ENCODE assay signal across 17 cellular contexts in genomic region chr2:55965966-55966365, GRCh38. TPM values are rescaled to one million over a fixed set of nuclear protein-coding genes. Genes with fewer than 3 reads are reported as not detected.
DNase-seq lines count a peak whose midpoint lies in the region; ATAC-seq and TF ChIP-seq lines count a peak whose summit lies in the region.
"Had no signal": no experiment of that assay in that cellular context is flagged by ENCODE, and none has a peak within 500 bp of the region (broad histone marks: within the 10 kb centered on the region; RNA-seq: fewer than 3 reads in every experiment).

No MANE protein-coding gene starts in this region.

- no peak overlapping the region for H3K4ac ChIP-seq in mesendoderm (ENCODE audit: low read depth, low read length)
- H3K4ac ChIP-seq in H9 (ENCODE audit: low read depth, low read length), result no peak overlapping the region

- H3K4me1 Mint-ChIP-seq in H9, result no peaks in the 10 kb centered on the region
- H3K4me1 Mint-ChIP-seq: CD14-positive monocyte; naive thymus-derived CD4-positive, alpha-beta T cell had no signal

- no peak overlapping the region for H3K4me2 ChIP-seq in mesendoderm (ENCODE audit: low read length)
- no peak overlapping the region for H3K4me2 ChIP-seq in H9 (ENCODE audit: insufficient read depth, insufficient read length, low read length)

- H3T11ph ChIP-seq in H9 (ENCODE audit: low read length), result no peak overlapping the region

- no peak overlapping the region for H2BK12ac ChIP-seq in H9 (ENCODE audit: insufficient read length, low read depth, low read length)

- H2BK5ac ChIP-seq in mesendoderm (ENCODE audit: low read length) (no peak overlapping the region), H9 (ENCODE audit: insufficient read length, low read length) (no peak overlapping the region)

- H3K9ac ChIP-seq in adipocyte (ENCODE audit: low read length), result peak overlapping the region; percentile 66
- H3K9ac ChIP-seq in mesendoderm (ENCODE audit: low read length), result no peak overlapping the region
- H3K9ac ChIP-seq in H9 (ENCODE audit: extremely low read depth, insufficient read length, low read length), result no peak overlapping the region

- no peak overlapping the region for H3K27ac ChIP-seq in mesendoderm (ENCODE audit: low read depth, low read length)
- H3K27ac ChIP-seq in tibial artery, result peak overlapping the region; percentile 63 to 71
- no peak overlapping the region for H3K27ac ChIP-seq in H9 (ENCODE audit: insufficient read length, low read depth, low read length)
- H3K27ac ChIP-seq: epithelial cell of prostate, SK-N-MC had no signal

- peaks cover 7% of the 10 kb centered on the region for H3K27me3 Mint-ChIP-seq in H9 (ENCODE audit: low read depth)

- H3K27me3 ChIP-seq in adipocyte (replicated peaks; ENCODE audit: control insufficient read depth, insufficient read depth, low read length) (no peaks in the 10 kb centered on the region), mesendoderm (ENCODE audit: insufficient read depth, low read length, poor library complexity) (no peaks in the 10 kb centered on the region), tibial artery (no peaks in the 10 kb centered on the region), H9 (ENCODE audit: insufficient read depth, low read length) (no peaks in the 10 kb centered on the region)

- H2BK120ac ChIP-seq in mesendoderm (ENCODE audit: low read depth, low read length) (no peak overlapping the region), H9 (ENCODE audit: low read depth, low read length, poor library complexity, severe bottlenecking) (no peak overlapping the region)

- H3K27ac Mint-ChIP-seq in H9, result no peak overlapping the region
- H3K27ac Mint-ChIP-seq: activated naive CD8-positive, alpha-beta T cell; CD14-positive monocyte; naive thymus-derived CD4-positive, alpha-beta T cell had no signal

- H3K4me3 ChIP-seq in adipocyte (ENCODE audit: low read length) (peak overlapping the region; percentile 51), fibroblast of pulmonary artery (replicated peaks; ENCODE audit: low read depth, low read length) (no peak overlapping the region), mesendoderm (ENCODE audit: low read length) (no peak overlapping the region), tibial artery (no peak overlapping the region)
- H3K4me3 ChIP-seq: SK-N-MC had no signal

- no peak for ATAC-seq in HG03521 (IDR thresholded peaks at IDR 0.05; ENCODE audit: unreplicated experiment)

- H3K36me3 Mint-ChIP-seq in H9 (ENCODE audit: insufficient read depth in 1 of 3, low read depth in 3 of 3), result no peaks in the 10 kb centered on the region; a peak in 1 of 7 replicates
- H3K36me3 Mint-ChIP-seq: activated naive CD8-positive, alpha-beta T cell; CD14-positive monocyte; naive thymus-derived CD4-positive, alpha-beta T cell had no signal

- H4K5ac ChIP-seq in mesendoderm (ENCODE audit: low read length) (no peak overlapping the region), H9 (ENCODE audit: insufficient read length, low read depth, low read length) (no peak overlapping the region)

- H3K79me2 ChIP-seq in mesendoderm (ENCODE audit: control insufficient read depth, insufficient read depth, low read length) (no peaks in the 10 kb centered on the region), H9 (ENCODE audit: insufficient read depth, low read length) (no peaks in the 10 kb centered on the region)

- H3K4me1 ChIP-seq in adipocyte (ENCODE audit: control insufficient read depth, insufficient read depth, low read length), result peaks cover 24% of the 10 kb centered on the region
- H3K4me1 ChIP-seq in mesendoderm (ENCODE audit: control insufficient read depth, low read depth, low read length), result no peaks in the 10 kb centered on the region
- peaks cover 0 to 21% (median 10%) of the 10 kb centered on the region in 4 donors for H3K4me1 ChIP-seq in tibial artery
- no peaks in the 10 kb centered on the region for H3K4me1 ChIP-seq in H9 (ENCODE audit: insufficient read depth, low read length)

- H2AK5ac ChIP-seq in mesendoderm (ENCODE audit: low read length), result no peak overlapping the region
- H2AK5ac ChIP-seq in H9 (ENCODE audit: insufficient read length, low read length), result no peak overlapping the region

- no peak overlapping the region for H4K8ac ChIP-seq in mesendoderm (ENCODE audit: low read depth, low read length)
- no peak overlapping the region for H4K8ac ChIP-seq in H9 (replicated peaks; ENCODE audit: insufficient read length, low read depth, low read length)

- no peak overlapping the region for H3K14ac ChIP-seq in H9 (ENCODE audit: insufficient read depth, low read length)

- no peak overlapping the region for H4K91ac ChIP-seq in H9 (ENCODE audit: insufficient read length, low read depth, low read length)

- H3K4me3 Mint-ChIP-seq in H9, result no peak overlapping the region
- H3K4me3 Mint-ChIP-seq: activated naive CD8-positive, alpha-beta T cell; CD14-positive monocyte; naive thymus-derived CD4-positive, alpha-beta T cell had no signal

- H3K18ac ChIP-seq in mesendoderm (ENCODE audit: low read length) (no peak overlapping the region), H9 (ENCODE audit: insufficient read length, low read depth, low read length) (no peak overlapping the region)

- H3K23ac ChIP-seq in mesendoderm (ENCODE audit: low read length) (no peak overlapping the region), H9 (ENCODE audit: insufficient read length, low read depth, low read length) (no peak overlapping the region)

- H3K56ac ChIP-seq in mesendoderm (ENCODE audit: low read length) (no peak overlapping the region), H9 (ENCODE audit: insufficient read length, low read depth, low read length) (no peak overlapping the region)

- no peaks in the 10 kb centered on the region for H4K20me1 ChIP-seq in H9 (ENCODE audit: control insufficient read depth, insufficient read depth, insufficient read length)

- peaks cover 2% of the 10 kb centered on the region for H3K9me3 ChIP-seq in adipocyte (ENCODE audit: control insufficient read depth, low read length)
- no peaks in the 10 kb centered on the region for H3K9me3 ChIP-seq in tibial artery
- H3K9me3 ChIP-seq in H9 (ENCODE audit: control insufficient read depth, low read depth, low read length), result no peaks in the 10 kb centered on the region

- no peaks in the 10 kb centered on the region for H3K23me2 ChIP-seq in H9 (ENCODE audit: insufficient read length, low read depth, low read length, poor library complexity, severe bottlenecking)

- no peak overlapping the region for H2BK20ac ChIP-seq in H9 (ENCODE audit: low read depth, low read length, poor library complexity, severe bottlenecking)

- H2BK15ac ChIP-seq in mesendoderm (replicated peaks; ENCODE audit: low read depth), result no peak overlapping the region
- H2BK15ac ChIP-seq in H9 (ENCODE audit: low read depth, low read length), result no peak overlapping the region

- TF ChIP-seq CTCF in fibroblast of pulmonary artery (IDR thresholded peaks at IDR 0.05; ENCODE audit: low read length, missing control alignments) (no peak), tibial artery (IDR thresholded peaks at IDR 0.05) (no peak), H9 (conservative IDR thresholded peaks at IDR 0.05) (no peak)

- intact Hi-C loops in tibial artery (cut with DNase I; ENCODE audit: low total_unique reads), result no loop called here

- no peak overlapping the region for H2AFZ ChIP-seq in H9 (ENCODE audit: low read length)

- H3K36me3 ChIP-seq in adipocyte (ENCODE audit: control insufficient read depth, insufficient read depth, low read length, severe bottlenecking) (no peaks in the 10 kb centered on the region), mesendoderm (ENCODE audit: control insufficient read depth, insufficient read depth, low read length) (no peaks in the 10 kb centered on the region), tibial artery (no peaks in the 10 kb centered on the region)

- 100% methylated on average over 1 of the region's 3 CpGs for WGBS in mesendoderm (ENCODE audit: extremely low coverage, insufficient coverage, low lambda C conversion rate)
- no CpG with 5 or more reads among the region's 3 CpGs for WGBS in H9 (ENCODE audit: extremely low coverage, insufficient read length, low lambda C conversion rate)

- DNase-seq in adipocyte (ENCODE audit: low read depth) (no peak), fibroblast of pulmonary artery (ENCODE audit: low read depth) (peak; percentile 39), mesendoderm (peak; percentile 25), tibial artery (no peak), kidney glomerular epithelial cell (lab: John Stamatoyannopoulos, UW) (no peak), H9 (no peak)
- DNase-seq in stimulated activated CD4-positive, alpha-beta T cell treated with anti-CD3 and anti-CD28 coated beads, Interleukin-4, amount 100 ng/mL, for 4 hours, result no peak
- DNase-seq: activated CD4-positive, alpha-beta T cell treated with anti-CD3 and anti-CD28 coated beads, Interleukin-2, amount 50 U/mL, for 4 hours; activated T-cell treated with anti-CD3 and anti-CD28 coated beads, Interleukin-2, amount 50 U/mL, for 1 hour; naive thymus-derived CD4-positive, alpha-beta T cell; NCI-H1694; stimulated activated CD4-positive, alpha-beta T cell treated with anti-CD3 and anti-CD28 coated beads, Interleukin-1b, Interleukin-23, amount 100 ng/mL, for 48 hours had no signal

- H3K9me3 Mint-ChIP-seq in H9, result no peaks in the 10 kb centered on the region

- no peaks in the 10 kb centered on the region for H3K79me1 ChIP-seq in mesendoderm (ENCODE audit: low read length)
- no peaks in the 10 kb centered on the region for H3K79me1 ChIP-seq in H9 (ENCODE audit: insufficient read depth, low read depth, low read length, poor library complexity, severe bottlenecking)

RNA-seq across cellular contexts. Expression of gene EFEMP1, which starts 42.4 kb away (rescaled TPM):
- polyA plus RNA-seq in mesendoderm (2013, experiment 1 of 2), result 14.5 TPM
- 14.7 TPM for polyA plus RNA-seq in mesendoderm (2013, experiment 2 of 2)
- 3.5 and 3.7 TPM in 2 replicates for total RNA-seq in H9 (2021)
- total RNA-seq: naive thymus-derived CD4-positive, alpha-beta T cell had no signal
- polyA plus RNA-seq: CD14-positive monocyte; naive thymus-derived CD4-positive, alpha-beta T cell had no signal

Comparison
In these comparisons a context has a peak if more than half of its experiments do, and no peak if none do; other contexts are left out.
1. DNase-seq: peak in fibroblast of pulmonary artery (single experiment) and mesendoderm (single experiment); none in adipocyte (single experiment), tibial artery (0 of 2), stimulated activated CD4-positive, alpha-beta T cell treated with anti-CD3 and anti-CD28 coated beads, Interleukin-4, amount 100 ng/mL, for 4 hours (0 of 2), kidney glomerular epithelial cell (single experiment) and H9 (single experiment).
2. H3K27ac ChIP-seq: peak in tibial artery (2 of 2); none in mesendoderm (single experiment) and H9 (single experiment).